In genomic region chr12:103965590-103966407, GRCh38 we compare ENCODE assay signal across 8 cellular contexts. TPM values are rescaled to one million over a fixed set of nuclear protein-coding genes. Genes with fewer than 3 reads are reported as not detected.
A peak's percentile ranks its signal among the peaks of the same experiment; 100 is the strongest.
DNase-seq lines count a peak whose midpoint lies in the region; ATAC-seq and TF ChIP-seq lines count a peak whose summit lies in the region.

TDG (plus strand) TSS chr12:103965872; CDS start chr12:103966038, 166 bp downstream.

- peaks cover 2% of the 10 kb centered on the region for H3K27me3 Mint-ChIP-seq in activated CD4-positive, alpha-beta T cell treated with anti-CD3 and anti-CD28 coated beads, Interleukin-2, amount 10 ng/mL, durations not matched to agents 24 days and 14 days

- H3K36me3 Mint-ChIP-seq in activated CD4-positive, alpha-beta T cell treated with anti-CD3 and anti-CD28 coated beads, Interleukin-2, amount 10 ng/mL, durations not matched to agents 24 days and 14 days (ENCODE audit: low read depth), result peaks cover 26% of the 10 kb centered on the region

- no peaks in the 10 kb centered on the region for H3K9me3 Mint-ChIP-seq in activated CD4-positive, alpha-beta T cell treated with anti-CD3 and anti-CD28 coated beads, Interleukin-2, amount 10 ng/mL, durations not matched to agents 24 days and 14 days

- peak within 1 kb of the TSS; percentile 98 for H3K4me3 Mint-ChIP-seq in activated CD4-positive, alpha-beta T cell treated with anti-CD3 and anti-CD28 coated beads, Interleukin-2, amount 10 ng/mL, durations not matched to agents 24 days and 14 days

- POLR2A ChIA-PET in BJ (lab: Charles Lee), result interaction anchor here (0.6 to 1.1 kb wide), 4 partner anchors 36 to 156 kb away, joined by 3 to 5 read pairs (median 3); partner anchors contain the start of gene HSP90B1

- intact Hi-C loops in activated CD4-positive, alpha-beta T cell treated with anti-CD3 and anti-CD28 coated beads, Interleukin-2, amount 10 ng/mL, durations not matched to agents 24 days and 14 days (cut with micrococcal nuclease), result loop anchor here (1.0 to 5.0 kb wide), 10 partner anchors 8 to 1272 kb away; partner anchors contain the start of genes APPL2, HCFC2, HSP90B1 and NFYB
- intact Hi-C loops in left colon (cut with DNase I, micrococcal nuclease), result loop anchor here in 1 of 2 donors (10.0 kb wide), 1 partner anchor 99 kb away; the partner anchor contains the start of gene HCFC2

- H3K36me3 ChIP-seq in BJ (ENCODE audit: control insufficient read depth, insufficient read depth, low read length), result no peaks in the 10 kb centered on the region

- H3K27ac Mint-ChIP-seq in activated CD4-positive, alpha-beta T cell treated with anti-CD3 and anti-CD28 coated beads, Interleukin-2, amount 10 ng/mL, durations not matched to agents 24 days and 14 days, result peak within 1 kb of the TSS; percentile 99

- DNase-seq in BJ (ENCODE audit: low read depth) (peak; percentile 90), GM19240 (ENCODE audit: insufficient read length, low spot score) (peak; percentile 71), NCI-H526 (lab: John Stamatoyannopoulos, UW) (peak; percentile 98 to 99), coronary artery (ENCODE audit: low spot score) (peak; percentile 99), left colon (peak; percentile 96 to 99)
- DNase-seq in activated CD4-positive, alpha-beta T cell treated with anti-CD3 and anti-CD28 coated beads, Interleukin-2, amount 10 ng/mL, durations not matched to agents 24 days and 14 days, result peak; percentile 99
- peak; percentile 99 for DNase-seq in stimulated activated CD4-positive, alpha-beta T cell treated with anti-CD3 and anti-CD28 coated beads, Interleukin-1b, Interleukin-23, amount 100 ng/mL, for 48 hours

- peaks cover 39% of the 10 kb centered on the region for H3K4me1 Mint-ChIP-seq in activated CD4-positive, alpha-beta T cell treated with anti-CD3 and anti-CD28 coated beads, Interleukin-2, amount 10 ng/mL, durations not matched to agents 24 days and 14 days

- TF ChIP-seq CTCF in BJ (IDR thresholded peaks at IDR 0.05; ENCODE audit: insufficient read depth, low read depth, low read length), result 0 out of 2 replicates have a peak, but pooled peaks have one; percentile 20
- TF ChIP-seq CTCF in coronary artery (IDR thresholded peaks at IDR 0.05), result no peak

- ATAC-seq in HG03460 (IDR thresholded peaks at IDR 0.05; ENCODE audit: unreplicated experiment) (peak; percentile 96), left colon (peak; percentile 97)

- CTCF ChIA-PET in BJ (lab: Yijun Ruan, JAX), result interaction anchor here (0.6 to 2.9 kb wide), 8 partner anchors 9 to 145 kb away, joined by 3 to 14 read pairs (median 4); a partner anchor contains a TSS

- H3K4me3 ChIP-seq in BJ (ENCODE audit: low read depth, low read length) (peak within 1 kb of the TSS; percentile 83), coronary artery (peak within 1 kb of the TSS; percentile 90)

- no peaks in the 10 kb centered on the region for H3K27me3 ChIP-seq in BJ (ENCODE audit: control insufficient read depth, insufficient read depth, low read length)

- peak within 1 kb of the TSS; percentile 93 to 97 for H3K27ac ChIP-seq in coronary artery

RNA-seq across cellular contexts. Expression of gene TDG, which starts in this region (rescaled TPM):
- polyA plus RNA-seq in BJ (2011; rRNA removed), result 10.4 and 20.2 TPM in 2 replicates
- 5.8 and 6.0 TPM in 2 replicates for polyA minus RNA-seq in BJ (2011; rRNA and poly(A)+ RNA removed)
- 74.5 and 76.4 TPM in 2 replicates for total RNA-seq in activated CD4-positive, alpha-beta T cell treated with anti-CD3 and anti-CD28 coated beads, Interleukin-2, amount 10 ng/mL, durations not matched to agents 24 days and 14 days
- total RNA-seq in left colon, result 10 to 100 TPM; 22.7 to 31.6 TPM

Comparison
In these comparisons a context has a peak if more than half of its experiments do, and no peak if none do; other contexts are left out.
1. Peak in every context shown above with its lines: DNase-seq, ATAC-seq, H3K4me3 ChIP-seq and H3K27ac ChIP-seq.